In genomic region chr3:66518644-66519043, GRCh38 we compare ENCODE assay signal across 9 cellular contexts.
"Had no signal": no experiment of that assay in that cellular context is flagged by ENCODE, and none has a peak within 500 bp of the region (broad histone marks: within the 10 kb centered on the region; RNA-seq: fewer than 3 reads in every experiment).

No MANE protein-coding gene starts in this region.

- H3K36me3 Mint-ChIP-seq: IgD-negative memory B cell had no signal

- ATAC-seq: HCT116 had no signal

- H3K9me3 ChIP-seq: HAP-1 had no signal

- H3K4me3 ChIP-seq: HAP-1 had no signal

- H3K27ac Mint-ChIP-seq: HFFc6 had no signal

- H3K36me3 ChIP-seq: HAP-1 had no signal

- DNase-seq: GOT3, H7, HFFc6, Kasumi-1, KG1 had no signal

- FAIRE-seq: HTR-8/SVneo had no signal

- H3K4me3 Mint-ChIP-seq: HFFc6, IgD-negative memory B cell had no signal

- H3K4me1 Mint-ChIP-seq: IgD-negative memory B cell had no signal

- H3K9me3 Mint-ChIP-seq: HFFc6 had no signal
